Comparison of ENCODE assay signal across 23 cellular contexts in genomic region chr22:17875156-17875555, GRCh38.
"Had no signal": no experiment of that assay in that cellular context is flagged by ENCODE, and none has a peak within 500 bp of the region (broad histone marks: within the 10 kb centered on the region; RNA-seq: fewer than 3 reads in every experiment).

No MANE protein-coding gene starts in this region.

- H3K27ac ChIP-seq: esophagus squamous epithelium, gastroesophageal sphincter, hepatocyte, neutrophil, ovary, sigmoid colon, skin epidermis, testis, tibial nerve, upper lobe of right lung, vagina had no signal

- H3K4me2 ChIP-seq: hepatocyte had no signal

- H3K4me3 ChIP-seq: esophagus squamous epithelium, gastroesophageal sphincter, hepatocyte, ovary, right atrium auricular region, sigmoid colon, skin epidermis, testis, tibial nerve, upper lobe of right lung, vagina had no signal

- DNase-seq: dermis blood vessel endothelial cell; esophagus squamous epithelium; foreskin fibroblast; glutamatergic neuron; kidney; left cardiac atrium; mesendoderm; naive B cell; sigmoid colon; stimulated activated CD4-positive, alpha-beta T cell treated with anti-CD3 and anti-CD28 coated beads, Interleukin-2, amount 100 ng/mL, for 24 hours; stimulated activated CD4-positive, alpha-beta T cell treated with anti-CD3 and anti-CD28 coated beads, Interleukin-4, amount 100 ng/mL, for 4 hours; stimulated activated naive B cell treated with anti-CD40 and anti-IgM and Interleukin-4, amounts not matched to agents 10 μg/mL and 1 μg/mL and 100 μg/mL, for 72 hours; stimulated activated naive CD8-positive, alpha-beta T cell treated with anti-CD3 and anti-CD28 coated beads, Interleukin-15, amount 100 ng/mL, for 72 hours; testis; upper lobe of right lung had no signal

- H2AFZ ChIP-seq: hepatocyte had no signal

- H3K4me1 ChIP-seq: right atrium auricular region, testis, upper lobe of right lung had no signal

- H3K36me3 ChIP-seq: neutrophil, ovary had no signal

- ATAC-seq: gastroesophageal sphincter; stimulated activated naive B cell treated with anti-CD40 and anti-IgM and Interleukin-4, amounts not matched to agents 10 μg/mL and 1 μg/mL and 100 μg/mL, for 72 hours; stimulated activated naive CD8-positive, alpha-beta T cell treated with anti-CD3 and anti-CD28 coated beads, Interleukin-15, amount 100 ng/mL, for 72 hours; upper lobe of right lung had no signal

- H3K27me3 ChIP-seq: esophagus squamous epithelium, gastroesophageal sphincter, hepatocyte, neutrophil, ovary, right atrium auricular region, sigmoid colon, testis, tibial nerve, vagina had no signal

- H3K9me3 ChIP-seq: esophagus squamous epithelium, gastroesophageal sphincter, neutrophil, ovary, right atrium auricular region, sigmoid colon, testis, tibial nerve, upper lobe of right lung, vagina had no signal
